15 cellular contexts compared by ENCODE assay signal in the genomic region with DNA sequence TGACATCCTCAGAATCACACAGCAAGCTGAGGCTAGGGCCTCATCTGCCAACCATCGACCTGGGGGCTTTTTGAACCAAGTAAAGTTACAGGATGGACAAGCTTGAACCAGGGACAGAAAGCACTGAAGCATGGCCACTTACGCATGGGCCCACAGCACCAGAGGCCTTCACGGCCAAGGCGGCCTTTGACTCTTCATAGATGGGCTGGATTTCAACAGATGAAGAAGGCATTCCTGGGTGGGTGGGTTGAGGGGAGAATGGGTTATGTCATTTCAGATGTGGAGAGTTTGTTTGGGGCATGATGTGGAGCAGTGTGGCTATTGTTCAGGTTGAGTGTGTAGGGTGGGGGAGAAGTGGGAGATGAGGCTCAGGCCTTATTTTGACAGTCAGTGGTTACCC.
DNase-seq lines count a peak whose midpoint lies in the region; ATAC-seq, FAIRE-seq and TF ChIP-seq lines count a peak whose summit lies in the region.
"Had no signal": no experiment of that assay in that cellular context is flagged by ENCODE, and none has a peak within 500 bp of the region (broad histone marks: within the 10 kb centered on the region; RNA-seq: fewer than 3 reads in every experiment).

No MANE protein-coding gene starts in this region.

- no peak for TF ChIP-seq POLR2A in esophagus muscularis mucosa (IDR thresholded peaks at IDR 0.05; ENCODE audit: low read depth)
- no peak for TF ChIP-seq POLR2A in GM12892 (IDR thresholded peaks at IDR 0.05; ENCODE audit: low read depth, low read length)

- ATAC-seq in HG02759 (IDR thresholded peaks at IDR 0.05; ENCODE audit: unreplicated experiment) = no peak
- ATAC-seq: HCT116 had no signal

- peak overlapping the region in 10 of 11 experiments; percentile 37 to 70 (median 56); a peak in 19 of 22 replicates for H3K4me2 ChIP-seq in BLaER1 treated with 17β-estradiol and CSF1 and Interleukin-3, amounts not matched to agents 10 nM and 100 nM
- H3K4me2 ChIP-seq: KMS-11 had no signal

- peaks cover 9 to 39% (median 31%) of the 10 kb centered on the region in 10 experiments; a peak in 19 of 20 replicates for H3K4me1 ChIP-seq in BLaER1 treated with 17β-estradiol and CSF1 and Interleukin-3, amounts not matched to agents 10 nM and 100 nM
- H3K4me1 ChIP-seq in esophagus muscularis mucosa = peaks cover 41 to 45% (median 41%) of the 10 kb centered on the region in 4 donors
- peaks cover 31% of the 10 kb centered on the region for H3K4me1 ChIP-seq in muscle layer of colon (ENCODE audit: insufficient read depth, low read length)

- no peak for TF ChIP-seq CTCF in esophagus muscularis mucosa (IDR thresholded peaks at IDR 0.05)

- intact Hi-C loops in esophagus muscularis mucosa (cut with DNase I) = no loop called here

- H4K20me1 ChIP-seq in BLaER1 treated with 17β-estradiol and CSF1 and Interleukin-3, amounts not matched to agents 10 nM and 100 nM = no peaks in the 10 kb centered on the region

- no peak for TF ChIP-seq EP300 in esophagus muscularis mucosa (IDR thresholded peaks at IDR 0.05)

- H3K9ac ChIP-seq in BLaER1 treated with 17β-estradiol and CSF1 and Interleukin-3, amounts not matched to agents 10 nM and 100 nM = no peak overlapping the region
- H3K9ac ChIP-seq in muscle layer of colon (ENCODE audit: low read length) = no peak overlapping the region
- H3K9ac ChIP-seq: KMS-11 had no signal

- peak; percentile 0 for DNase-seq in activated CD4-positive, alpha-beta T cell treated with anti-CD3 and anti-CD28 coated beads for 1 hour
- DNase-seq in activated CD4-positive, alpha-beta T cell treated with anti-CD3 and anti-CD28 coated beads, Interleukin-2, amount 50 U/mL, for 4 hours = no peak
- DNase-seq in esophagus muscularis mucosa (ENCODE audit: extremely low spot score) (peak; percentile 72), GM12892 (ENCODE audit: insufficient read length) (no peak), anterior cingulate cortex (lab: John Stamatoyannopoulos, UW) (no peak)
- DNase-seq: 8988T; NK-92 treated with Interleukin-12 subunit alpha and Interleukin-12 subunit beta, amount 100 ng/mL, for 24 hours had no signal

- peaks cover 0 to 16% (median 0%) of the 10 kb centered on the region in 11 experiments; a peak in 5 of 22 replicates for H3K9me3 ChIP-seq in BLaER1 treated with 17β-estradiol and CSF1 and Interleukin-3, amounts not matched to agents 10 nM and 100 nM (replicated peaks in 1 of 11)
- H3K9me3 ChIP-seq in esophagus muscularis mucosa = no peaks in the 10 kb centered on the region
- no peaks in the 10 kb centered on the region for H3K9me3 ChIP-seq in muscle layer of colon (ENCODE audit: low read length)

- no peaks in the 10 kb centered on the region for H3K27me3 ChIP-seq in BLaER1 treated with 17β-estradiol and CSF1 and Interleukin-3, amounts not matched to agents 10 nM and 100 nM
- H3K27me3 ChIP-seq in esophagus muscularis mucosa (no peaks in the 10 kb centered on the region), muscle layer of colon (ENCODE audit: control insufficient read depth in 1 of 2, insufficient read depth in 2 of 2, low read length in 2 of 2) (no peaks in the 10 kb centered on the region)
- H3K27me3 ChIP-seq: MG63 had no signal

- FAIRE-seq in GM12892 (lab: Jason Lieb, UNC) = no peak

- WGBS in esophagus muscularis mucosa = 91% methylated on average over 4 of the region's 4 CpGs

- H3K4me3 ChIP-seq in BLaER1 treated with 17β-estradiol and CSF1 and Interleukin-3, amounts not matched to agents 10 nM and 100 nM = no peak overlapping the region
- H3K4me3 ChIP-seq in esophagus muscularis mucosa (no peak overlapping the region), muscle layer of colon (ENCODE audit: low read depth in 1 of 2, low read length in 2 of 2) (no peak overlapping the region)
- H3K4me3 ChIP-seq: MG63 had no signal

- no peak overlapping the region for H3K27ac ChIP-seq in BLaER1 treated with 17β-estradiol and CSF1 and Interleukin-3, amounts not matched to agents 10 nM and 100 nM
- no peak overlapping the region for H3K27ac ChIP-seq in esophagus muscularis mucosa (replicated peaks in 1 of 4)
- peak overlapping the region; percentile 52 for H3K27ac ChIP-seq in muscle layer of colon (ENCODE audit: low read depth, low read length)
- H3K27ac ChIP-seq: C4-2B, KMS-11, RWPE1 had no signal

- no peaks in the 10 kb centered on the region for H3K36me3 ChIP-seq in BLaER1 treated with 17β-estradiol and CSF1 and Interleukin-3, amounts not matched to agents 10 nM and 100 nM
- no peaks in the 10 kb centered on the region for H3K36me3 ChIP-seq in esophagus muscularis mucosa
- no peaks in the 10 kb centered on the region for H3K36me3 ChIP-seq in muscle layer of colon (ENCODE audit: insufficient read depth, low read length)
- H3K36me3 ChIP-seq: MG63 had no signal

Comparison
In these comparisons a context has a peak if more than half of its experiments do, and no peak if none do; other contexts are left out.
1. DNase-seq: peak in activated CD4-positive, alpha-beta T cell treated with anti-CD3 and anti-CD28 coated beads for 1 hour (single experiment) and esophagus muscularis mucosa (single experiment); none in activated CD4-positive, alpha-beta T cell treated with anti-CD3 and anti-CD28 coated beads, Interleukin-2, amount 50 U/mL, for 4 hours (0 of 2), GM12892 (single experiment) and anterior cingulate cortex (0 of 58).